Comparison of ENCODE assay signal across 1 cellular context in genomic region chr11:96197801-96198465, GRCh38.
TF ChIP-seq lines count a peak whose summit lies in the region.

No MANE protein-coding gene starts in this region.

TF ChIP-seq in WTC11, 78 proteins besides CTCF, POLR2A, EP300 and RAD21 (continued from another document):
- TF ChIP-seq ZNF232 (CRISPR knock-in tag; IDR thresholded peaks at IDR 0.05) (no peak), JUN (CRISPR knock-in tag; IDR thresholded peaks at IDR 0.05) (no peak), RELA (CRISPR knock-in tag; IDR thresholded peaks at IDR 0.05; ENCODE audit: borderline replicate concordance) (no peak), ELF4 (CRISPR knock-in tag; IDR thresholded peaks at IDR 0.05; ENCODE audit: low read depth) (no peak), TCF7 (CRISPR knock-in tag; IDR thresholded peaks at IDR 0.05; ENCODE audit: low read depth) (no peak), ZBTB21 (CRISPR knock-in tag; IDR thresholded peaks at IDR 0.05; ENCODE audit: borderline replicate concordance) (no peak), TEAD4 (CRISPR knock-in tag; IDR thresholded peaks at IDR 0.05) (no peak), TEAD1 (CRISPR knock-in tag; IDR thresholded peaks at IDR 0.05) (no peak)
- TF ChIP-seq, protein P1, sequence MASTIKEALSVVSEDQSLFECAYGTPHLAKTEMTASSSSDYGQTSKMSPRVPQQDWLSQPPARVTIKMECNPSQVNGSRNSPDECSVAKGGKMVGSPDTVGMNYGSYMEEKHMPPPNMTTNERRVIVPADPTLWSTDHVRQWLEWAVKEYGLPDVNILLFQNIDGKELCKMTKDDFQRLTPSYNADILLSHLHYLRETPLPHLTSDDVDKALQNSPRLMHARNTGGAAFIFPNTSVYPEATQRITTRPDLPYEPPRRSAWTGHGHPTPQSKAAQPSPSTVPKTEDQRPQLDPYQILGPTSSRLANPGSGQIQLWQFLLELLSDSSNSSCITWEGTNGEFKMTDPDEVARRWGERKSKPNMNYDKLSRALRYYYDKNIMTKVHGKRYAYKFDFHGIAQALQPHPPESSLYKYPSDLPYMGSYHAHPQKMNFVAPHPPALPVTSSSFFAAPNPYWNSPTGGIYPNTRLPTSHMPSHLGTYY (CRISPR knock-in tag; IDR thresholded peaks at IDR 0.05), result no peak
- TF ChIP-seq, protein P2, sequence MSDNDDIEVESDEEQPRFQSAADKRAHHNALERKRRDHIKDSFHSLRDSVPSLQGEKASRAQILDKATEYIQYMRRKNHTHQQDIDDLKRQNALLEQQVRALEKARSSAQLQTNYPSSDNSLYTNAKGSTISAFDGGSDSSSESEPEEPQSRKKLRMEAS (CRISPR knock-in tag; IDR thresholded peaks at IDR 0.05), result no peak
